15 cellular contexts compared by ENCODE assay signal in the genomic region with DNA sequence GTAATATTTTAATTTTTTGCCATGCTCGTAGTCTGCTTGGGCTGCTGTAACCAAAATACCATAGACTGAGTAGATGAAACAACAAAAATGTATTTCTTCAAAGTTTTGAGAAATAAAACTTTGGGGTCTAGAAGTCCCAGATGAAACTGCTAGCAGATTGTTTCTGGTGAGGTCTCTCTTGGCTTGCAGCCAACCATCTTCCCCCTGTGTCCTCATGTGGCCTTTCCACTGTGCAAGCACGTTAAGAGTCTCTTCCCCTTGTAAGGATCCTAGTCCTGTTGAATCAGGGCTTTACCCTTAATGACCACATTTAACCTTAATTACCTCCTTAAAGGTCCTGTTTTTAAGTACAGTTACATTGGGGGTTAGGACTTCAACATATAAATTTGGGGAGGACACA.
A peak's percentile ranks its signal among the peaks of the same experiment; 100 is the strongest.
DNase-seq lines count a peak whose midpoint lies in the region; ATAC-seq and TF ChIP-seq lines count a peak whose summit lies in the region.
"Had no signal": no experiment of that assay in that cellular context is flagged by ENCODE, and none has a peak within 500 bp of the region (broad histone marks: within the 10 kb centered on the region; RNA-seq: fewer than 3 reads in every experiment).

No MANE protein-coding gene starts in this region.

- 33 to 34% methylated on average over 2 of the region's 2 CpGs for WGBS in tibial nerve, 2 donors

- no peaks in the 10 kb centered on the region for H3K9me3 Mint-ChIP-seq in CD8-positive, alpha-beta T cell
- H3K9me3 Mint-ChIP-seq: activated naive CD8-positive, alpha-beta T cell treated with anti-CD3 and anti-CD28 coated beads, Interleukin-2, amount 50 U/mL, for 24 hours; activated T-cell treated with anti-CD3 and anti-CD28 coated beads, Interleukin-2, amount 50 U/mL, for 24 hours; effector memory CD8-positive, alpha-beta T cell had no signal

- H3K4me3 Mint-ChIP-seq in CD8-positive, alpha-beta T cell, result no peak overlapping the region
- H3K4me3 Mint-ChIP-seq: activated naive CD8-positive, alpha-beta T cell treated with anti-CD3 and anti-CD28 coated beads, Interleukin-2, amount 50 U/mL, for 24 hours; activated T-cell treated with anti-CD3 and anti-CD28 coated beads, Interleukin-2, amount 50 U/mL, for 24 hours; effector memory CD8-positive, alpha-beta T cell had no signal

- no peaks in the 10 kb centered on the region for H3K9me3 ChIP-seq in CD8-positive, alpha-beta T cell (ENCODE audit: low read length)
- H3K9me3 ChIP-seq in HEK293 (ENCODE audit: control insufficient read depth, insufficient read depth, low read depth, low read length), result no peaks in the 10 kb centered on the region
- H3K9me3 ChIP-seq in tibial nerve, result no peaks in the 10 kb centered on the region

- H3K36me3 ChIP-seq in CD8-positive, alpha-beta T cell (ENCODE audit: insufficient read depth, low read length), result peaks cover 15% of the 10 kb centered on the region
- H3K36me3 ChIP-seq in HEK293 (ENCODE audit: control insufficient read depth in 2 of 2, insufficient read depth in 1 of 2, low read length in 2 of 2) (peaks cover 30 to 50% of the 10 kb centered on the region in 2 experiments), tibial nerve (peaks cover 0 to 40% (median 7%) of the 10 kb centered on the region in 3 donors)

- no peak for TF ChIP-seq EP300 in tibial nerve (IDR thresholded peaks at IDR 0.05)

- no peak for TF ChIP-seq POLR2A in tibial nerve (IDR thresholded peaks at IDR 0.05)

- H3K4me3 ChIP-seq in CD8-positive, alpha-beta T cell (ENCODE audit: low read depth, low read length), result no peak overlapping the region
- H3K4me3 ChIP-seq in HEK293 (ENCODE audit: low read depth, low read length), result no peak overlapping the region
- no peak overlapping the region for H3K4me3 ChIP-seq in tibial nerve

- H3K27me3 ChIP-seq in CD8-positive, alpha-beta T cell (ENCODE audit: insufficient read depth, low read length), result no peaks in the 10 kb centered on the region
- no peaks in the 10 kb centered on the region for H3K27me3 ChIP-seq in tibial nerve

- no peaks in the 10 kb centered on the region for H3K27me3 Mint-ChIP-seq in CD8-positive, alpha-beta T cell (ENCODE audit: low read depth)
- H3K27me3 Mint-ChIP-seq: activated naive CD8-positive, alpha-beta T cell treated with anti-CD3 and anti-CD28 coated beads, Interleukin-2, amount 50 U/mL, for 24 hours; activated T-cell treated with anti-CD3 and anti-CD28 coated beads, Interleukin-2, amount 50 U/mL, for 24 hours; effector memory CD8-positive, alpha-beta T cell had no signal

- intact Hi-C loops in CD8-positive, alpha-beta T cell (cut with DNase I, micrococcal nuclease), result no loop called here

- no peaks in the 10 kb centered on the region for H3K4me1 ChIP-seq in CD8-positive, alpha-beta T cell (ENCODE audit: insufficient read depth, low read length)
- H3K4me1 ChIP-seq in HEK293 (ENCODE audit: control insufficient read depth, insufficient read depth, low read length) (peaks cover 2% of the 10 kb centered on the region; the same call in 1 of the 2 replicates), tibial nerve (no peaks in the 10 kb centered on the region)

- TF ChIP-seq CTCF in CD8-positive, alpha-beta T cell (IDR thresholded peaks at IDR 0.05), result no peak
- TF ChIP-seq CTCF in HEK293 (tag by site-specific recombination; IDR thresholded peaks at IDR 0.05) (no peak), tibial nerve (IDR thresholded peaks at IDR 0.05) (no peak)

- CTCF ChIA-PET in CD8-positive, alpha-beta T cell (lab: Charles Lee), result no interaction called here
- CTCF ChIA-PET in HEK293 (lab: Yijun Ruan, JAX), result no interaction called here

- POLR2A ChIA-PET in CD8-positive, alpha-beta T cell (lab: Charles Lee), result no interaction called here
- POLR2A ChIA-PET in HEK293 (lab: Yijun Ruan, JAX), result no interaction called here

- H3K27ac ChIP-seq in CD8-positive, alpha-beta T cell (ENCODE audit: low read depth, low read length), result no peak overlapping the region
- H3K27ac ChIP-seq in HEK293 (ENCODE audit: extremely low read depth, low read depth, low read length), result no peak overlapping the region
- no peak overlapping the region for H3K27ac ChIP-seq in tibial nerve

- no peak for DNase-seq in CD8-positive, alpha-beta T cell
- DNase-seq in NCI-H2227 (lab: John Stamatoyannopoulos, UW; ENCODE audit: unreplicated experiment) (peak; percentile 63), dermis blood vessel endothelial cell (peak; percentile 25), tibial nerve (ENCODE audit: low spot score in 2 of 2) (no peak), SHP77 treated with DMSO at 0.1 percent for 48 hours (lab: John Stamatoyannopoulos, UW) (no peak)
- DNase-seq: activated CD4-positive, alpha-beta T cell treated with anti-CD3 and anti-CD28 coated beads, Interleukin-2, amount 50 U/mL, for 1 hour; activated naive CD8-positive, alpha-beta T cell treated with anti-CD3 and anti-CD28 coated beads, Interleukin-2, amount 50 U/mL, for 24 hours; activated T-cell treated with anti-CD3 and anti-CD28 coated beads, Interleukin-2, amount 50 U/mL, for 24 hours; effector memory CD8-positive, alpha-beta T cell; left ventricle myocardium superior; NCI-H226; stimulated activated CD4-positive, alpha-beta T cell treated with anti-CD3 and anti-CD28 coated beads, Interleukin-2, amount 100 ng/mL, for 24 hours had no signal

- H3K4me1 Mint-ChIP-seq in CD8-positive, alpha-beta T cell (ENCODE audit: low read depth), result peaks cover 19% of the 10 kb centered on the region

- no peak for ATAC-seq in CD8-positive, alpha-beta T cell
- no peak for ATAC-seq in GM21786 (IDR thresholded peaks at IDR 0.05; ENCODE audit: unreplicated experiment)
- ATAC-seq: activated naive CD8-positive, alpha-beta T cell treated with anti-CD3 and anti-CD28 coated beads, Interleukin-2, amount 50 U/mL, for 24 hours; effector memory CD8-positive, alpha-beta T cell; HCT116; left ventricle myocardium superior had no signal

- H3K27ac Mint-ChIP-seq in CD8-positive, alpha-beta T cell, result peak overlapping the region; percentile 25
- H3K27ac Mint-ChIP-seq: activated naive CD8-positive, alpha-beta T cell treated with anti-CD3 and anti-CD28 coated beads, Interleukin-2, amount 50 U/mL, for 24 hours; activated T-cell treated with anti-CD3 and anti-CD28 coated beads, Interleukin-2, amount 50 U/mL, for 24 hours; effector memory CD8-positive, alpha-beta T cell had no signal

- peaks cover 72% of the 10 kb centered on the region for H3K36me3 Mint-ChIP-seq in CD8-positive, alpha-beta T cell

TF ChIP-seq in HEK293, 187 proteins besides CTCF, POLR2A, EP300 and RAD21:
- TF ChIP-seq, protein P1, sequence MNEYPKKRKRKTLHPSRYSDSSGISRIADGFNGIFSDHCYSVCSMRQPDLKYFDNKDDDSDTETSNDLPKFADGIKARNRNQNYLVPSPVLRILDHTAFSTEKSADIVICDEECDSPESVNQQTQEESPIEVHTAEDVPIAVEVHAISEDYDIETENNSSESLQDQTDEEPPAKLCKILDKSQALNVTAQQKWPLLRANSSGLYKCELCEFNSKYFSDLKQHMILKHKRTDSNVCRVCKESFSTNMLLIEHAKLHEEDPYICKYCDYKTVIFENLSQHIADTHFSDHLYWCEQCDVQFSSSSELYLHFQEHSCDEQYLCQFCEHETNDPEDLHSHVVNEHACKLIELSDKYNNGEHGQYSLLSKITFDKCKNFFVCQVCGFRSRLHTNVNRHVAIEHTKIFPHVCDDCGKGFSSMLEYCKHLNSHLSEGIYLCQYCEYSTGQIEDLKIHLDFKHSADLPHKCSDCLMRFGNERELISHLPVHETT (tag by site-specific recombination; IDR thresholded peaks at IDR 0.05), result no peak
- TF ChIP-seq, protein P2, sequence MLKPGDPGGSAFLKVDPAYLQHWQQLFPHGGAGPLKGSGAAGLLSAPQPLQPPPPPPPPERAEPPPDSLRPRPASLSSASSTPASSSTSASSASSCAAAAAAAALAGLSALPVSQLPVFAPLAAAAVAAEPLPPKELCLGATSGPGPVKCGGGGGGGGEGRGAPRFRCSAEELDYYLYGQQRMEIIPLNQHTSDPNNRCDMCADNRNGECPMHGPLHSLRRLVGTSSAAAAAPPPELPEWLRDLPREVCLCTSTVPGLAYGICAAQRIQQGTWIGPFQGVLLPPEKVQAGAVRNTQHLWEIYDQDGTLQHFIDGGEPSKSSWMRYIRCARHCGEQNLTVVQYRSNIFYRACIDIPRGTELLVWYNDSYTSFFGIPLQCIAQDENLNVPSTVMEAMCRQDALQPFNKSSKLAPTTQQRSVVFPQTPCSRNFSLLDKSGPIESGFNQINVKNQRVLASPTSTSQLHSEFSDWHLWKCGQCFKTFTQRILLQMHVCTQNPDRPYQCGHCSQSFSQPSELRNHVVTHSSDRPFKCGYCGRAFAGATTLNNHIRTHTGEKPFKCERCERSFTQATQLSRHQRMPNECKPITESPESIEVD (tag by site-specific recombination; IDR thresholded peaks at IDR 0.05), result 0 out of 2 replicates have a peak, but pooled peaks have one; percentile 8
- TF ChIP-seq ZNF549 (tag by site-specific recombination; IDR thresholded peaks at IDR 0.05) (0 out of 2 replicates have a peak, but pooled peaks have one; percentile 17), SP2 (tag by site-specific recombination; IDR thresholded peaks at IDR 0.05) (no peak), ZNF670 (tag by site-specific recombination; IDR thresholded peaks at IDR 0.05; ENCODE audit: low read depth) (no peak), ZNF404 (tag by site-specific recombination; IDR thresholded peaks at IDR 0.05) (no peak)

Comparison
In these comparisons a context has a peak if more than half of its experiments do, and no peak if none do; other contexts are left out.
1. DNase-seq: peak in NCI-H2227 (single experiment) and dermis blood vessel endothelial cell (single experiment); none in CD8-positive, alpha-beta T cell (0 of 7), tibial nerve (0 of 2) and SHP77 treated with DMSO at 0.1 percent for 48 hours (single experiment).